In genomic region chr2:127016329-127016728, GRCh38 we compare ENCODE assay signal across 27 cellular contexts.
"Had no signal": no experiment of that assay in that cellular context is flagged by ENCODE, and none has a peak within 500 bp of the region (broad histone marks: within the 10 kb centered on the region; RNA-seq: fewer than 3 reads in every experiment).

No MANE protein-coding gene starts in this region.

- H3K4me3 Mint-ChIP-seq: naive thymus-derived CD4-positive, alpha-beta T cell; nephron; neural progenitor cell; stimulated activated memory B cell treated with anti-CD40 and anti-IgM and Interleukin-4, amounts not matched to agents 10 μg/mL and 1 μg/mL and 100 μg/mL, for 72 hours; stimulated activated naive CD8-positive, alpha-beta T cell treated with anti-CD3 and anti-CD28 coated beads, Interleukin-15, Interleukin-2, amounts not matched to agents 100 ng/mL and 50 ng/mL, for 24 hours; type B pancreatic cell had no signal

- H3K27me3 ChIP-seq: neural progenitor cell, ovary, right lobe of liver, sigmoid colon, suprapubic skin, testis, transverse colon, uterus had no signal

- H3K9me3 Mint-ChIP-seq: naive thymus-derived CD4-positive, alpha-beta T cell; nephron; neural progenitor cell; stimulated activated memory B cell treated with anti-CD40 and anti-IgM and Interleukin-4, amounts not matched to agents 10 μg/mL and 1 μg/mL and 100 μg/mL, for 72 hours; stimulated activated naive CD8-positive, alpha-beta T cell treated with anti-CD3 and anti-CD28 coated beads, Interleukin-15, Interleukin-2, amounts not matched to agents 100 ng/mL and 50 ng/mL, for 24 hours; type B pancreatic cell had no signal

- FAIRE-seq: small intestine had no signal

- H3K27ac ChIP-seq: neural progenitor cell, ovary, parathyroid adenoma, psoas muscle, right lobe of liver, sigmoid colon, suprapubic skin, testis, tibial artery, transverse colon, upper lobe of right lung, uterus had no signal

- H3K79me2 ChIP-seq: parathyroid adenoma had no signal

- DNase-seq: naive thymus-derived CD4-positive, alpha-beta T cell; occipital lobe; ovary; posterior cingulate gyrus; psoas muscle; right lobe of liver; sigmoid colon; small intestine; stimulated activated CD4-positive, alpha-beta T cell treated with anti-CD3 and anti-CD28 coated beads, Interleukin-12 subunit alpha, Interleukin-12 subunit beta, amount 100 ng/mL, for 4 hours; stimulated activated CD4-positive, alpha-beta T cell treated with anti-CD3 and anti-CD28 coated beads, Interleukin-1b, Interleukin-23, amount 100 ng/mL, for 48 hours; stimulated activated CD4-positive, alpha-beta T cell treated with anti-CD3 and anti-CD28 coated beads, Interleukin-4, amount 100 ng/mL, for 1 hour; stimulated activated CD4-positive, alpha-beta T cell treated with anti-CD3 and anti-CD28 coated beads, Interleukin-4, amount 100 ng/mL, for 4 hours; stimulated activated CD8-positive, alpha-beta memory T cell treated with anti-CD3 and anti-CD28 coated beads, Interleukin-4, amount 100 ng/mL, for 48 hours; stimulated activated naive CD4-positive, alpha-beta T cell; substantia nigra; testis; tibial artery; transverse colon; upper lobe of right lung; uterus had no signal

- H3K36me3 Mint-ChIP-seq: naive thymus-derived CD4-positive, alpha-beta T cell; neural progenitor cell; stimulated activated memory B cell treated with anti-CD40 and anti-IgM and Interleukin-4, amounts not matched to agents 10 μg/mL and 1 μg/mL and 100 μg/mL, for 72 hours; type B pancreatic cell had no signal

- H2AFZ ChIP-seq: neural progenitor cell, parathyroid adenoma had no signal

- H3K4me2 ChIP-seq: neural progenitor cell had no signal

- H3K4me1 Mint-ChIP-seq: naive thymus-derived CD4-positive, alpha-beta T cell; stimulated activated memory B cell treated with anti-CD40 and anti-IgM and Interleukin-4, amounts not matched to agents 10 μg/mL and 1 μg/mL and 100 μg/mL, for 72 hours had no signal

- ATAC-seq: naive thymus-derived CD4-positive, alpha-beta T cell had no signal

- H3K27ac Mint-ChIP-seq: naive thymus-derived CD4-positive, alpha-beta T cell; nephron; stimulated activated memory B cell treated with anti-CD40 and anti-IgM and Interleukin-4, amounts not matched to agents 10 μg/mL and 1 μg/mL and 100 μg/mL, for 72 hours; stimulated activated naive CD8-positive, alpha-beta T cell treated with anti-CD3 and anti-CD28 coated beads, Interleukin-15, Interleukin-2, amounts not matched to agents 100 ng/mL and 50 ng/mL, for 24 hours; type B pancreatic cell had no signal

- H3K4me1 ChIP-seq: parathyroid adenoma, psoas muscle, right lobe of liver, suprapubic skin, testis, tibial artery, transverse colon, upper lobe of right lung, uterus had no signal

- H3K4me3 ChIP-seq: neural progenitor cell, ovary, psoas muscle, right lobe of liver, sigmoid colon, suprapubic skin, tibial artery, transverse colon, upper lobe of right lung, uterus had no signal

- H3K9me3 ChIP-seq: ovary, psoas muscle, right lobe of liver, sigmoid colon, suprapubic skin, testis, tibial artery, transverse colon, upper lobe of right lung, uterus had no signal

- H3K9ac ChIP-seq: neural progenitor cell, parathyroid adenoma had no signal

- H3K36me3 ChIP-seq: neural progenitor cell, ovary, right lobe of liver, sigmoid colon, suprapubic skin, tibial artery, transverse colon, upper lobe of right lung, uterus had no signal
